In the genomic region with DNA sequence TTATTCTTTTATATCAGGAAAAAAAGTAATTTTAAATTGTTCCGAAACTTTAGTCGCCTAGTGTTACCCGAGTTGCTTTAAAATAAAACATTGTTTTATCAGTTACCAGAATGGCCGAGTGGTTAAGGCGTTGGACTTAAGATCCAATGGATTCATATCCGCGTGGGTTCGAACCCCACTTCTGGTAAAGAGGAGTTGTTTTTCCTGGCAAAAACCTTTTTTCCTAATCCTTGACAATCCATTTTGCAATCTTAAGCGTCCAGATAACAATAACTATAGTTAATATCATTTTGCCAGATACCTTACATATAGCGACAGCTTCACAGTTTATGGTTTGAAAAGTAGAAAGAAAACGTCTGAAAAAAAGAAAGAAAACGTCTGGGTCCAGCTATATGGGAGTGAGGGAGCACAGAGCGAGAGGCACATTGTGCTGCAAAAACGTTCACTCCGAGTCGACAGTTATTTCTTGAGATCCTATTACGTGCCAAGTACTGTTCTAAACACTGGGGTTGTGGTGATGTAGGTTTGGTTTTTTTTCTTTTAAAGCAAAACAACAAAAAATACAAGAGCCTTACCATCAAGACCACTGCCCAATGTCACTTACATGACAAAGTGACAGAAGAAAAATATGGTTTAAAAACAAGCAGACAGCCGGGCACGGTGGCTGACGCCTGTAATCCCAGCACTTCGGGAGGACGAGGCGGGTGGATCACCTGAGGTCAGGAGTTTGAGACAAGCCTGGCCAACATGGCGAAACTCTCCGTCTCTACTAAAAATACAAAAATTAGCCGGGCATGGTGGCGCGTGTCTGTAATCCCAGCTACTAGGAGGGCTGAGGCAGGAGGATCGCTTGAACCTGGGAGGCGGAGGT, we compare ENCODE assay signal across 8 cellular contexts. TPM values are rescaled to one million over a fixed set of nuclear protein-coding genes. Genes with fewer than 3 reads are reported as not detected.
DNase-seq lines count a peak whose midpoint lies in the region; ATAC-seq, FAIRE-seq and TF ChIP-seq lines count a peak whose summit lies in the region.

No MANE protein-coding gene starts in this region.

- peaks cover 31% of the 10 kb centered on the region for H3K4me1 Mint-ChIP-seq in osteocyte (ENCODE audit: unreplicated experiment)

- peak overlapping the region; percentile 92 for H3K27ac Mint-ChIP-seq in osteocyte (ENCODE audit: unreplicated experiment)

- H3K27me3 ChIP-seq in DND-41 (ENCODE audit: insufficient read depth, low read length, poor library complexity): no peaks in the 10 kb centered on the region
- no peaks in the 10 kb centered on the region for H3K27me3 ChIP-seq in Loucy (ENCODE audit: insufficient read depth, low read length, poor library complexity, severe bottlenecking)

- peak overlapping the region; percentile 84 for H3K4me3 Mint-ChIP-seq in osteocyte (ENCODE audit: unreplicated experiment)

- H3K9me2 ChIP-seq in Loucy (replicated peaks; ENCODE audit: low read depth, low read length): no peaks in the 10 kb centered on the region

- no peaks in the 10 kb centered on the region for H3K27me3 Mint-ChIP-seq in osteocyte (ENCODE audit: unreplicated experiment)

- FAIRE-seq in frontal cortex (lab: Jason Lieb, UNC): no peak

- TF ChIP-seq CTCF in DND-41 (IDR thresholded peaks at IDR 0.05; ENCODE audit: borderline replicate concordance, extremely low read depth, low read length, poor library complexity, severe bottlenecking) (no peak), Loucy (conservative IDR thresholded peaks at IDR 0.05; ENCODE audit: low read length) (no peak), WI38 (IDR thresholded peaks at IDR 0.05; ENCODE audit: low read depth, low read length) (no peak), fibroblast of villous mesenchyme (IDR thresholded peaks at IDR 0.05; ENCODE audit: insufficient read depth, low read depth, low read length) (no peak), osteocyte (IDR thresholded peaks at IDR 0.05) (no peak)

- H3K27ac ChIP-seq in DND-41 (ENCODE audit: low read length): peak overlapping the region; percentile 96

- H3K4me1 ChIP-seq in DND-41 (ENCODE audit: insufficient read depth, low read length) (peaks cover 50% of the 10 kb centered on the region), Loucy (ENCODE audit: insufficient read depth, low read length, poor library complexity, severe bottlenecking) (peaks cover 41% of the 10 kb centered on the region)

- peaks cover 19% of the 10 kb centered on the region for H3F3A ChIP-seq in Loucy (ENCODE audit: low read depth)

- H3K4me3 ChIP-seq in DND-41 (ENCODE audit: low read depth in 1 of 2, low read length in 2 of 2) (peak overlapping the region; percentile 66 to 85; a peak in 3 of 4 replicates), Loucy (ENCODE audit: low read length, poor library complexity, severe bottlenecking) (peak overlapping the region; percentile 78), WI38 (ENCODE audit: low read depth, low read length) (peak overlapping the region; percentile 58), fibroblast of villous mesenchyme (ENCODE audit: low read depth, low read length) (peak overlapping the region; percentile 63)

- H3K79me2 ChIP-seq in DND-41 (ENCODE audit: insufficient read depth, low read length) (no peaks in the 10 kb centered on the region), Loucy (ENCODE audit: insufficient read depth, low read length) (no peaks in the 10 kb centered on the region)

- ATAC-seq in DND-41 (ENCODE audit: insufficient read depth, low read depth) (no peak), GM18873 (IDR thresholded peaks at IDR 0.05; ENCODE audit: low FRiP score, unreplicated experiment) (no peak)

- DNase-seq in DND-41: peak; percentile 36
- peak; percentile 85 for DNase-seq in fibroblast of villous mesenchyme (ENCODE audit: low read depth)
- no peak for DNase-seq in osteocyte (ENCODE audit: extremely low spot score, unreplicated experiment)
- DNase-seq in frontal cortex (ENCODE audit: low spot score in 2 of 2): no peak
- DNase-seq in cerebellar nuclear complex (lab: John Stamatoyannopoulos, UW): no peak

- H3K9me3 ChIP-seq in DND-41 (ENCODE audit: insufficient read depth, low read length, severe bottlenecking) (no peaks in the 10 kb centered on the region), Loucy (ENCODE audit: insufficient read depth, low read depth, low read length) (no peaks in the 10 kb centered on the region)

- H3K36me3 Mint-ChIP-seq in osteocyte (ENCODE audit: unreplicated experiment): no peaks in the 10 kb centered on the region

- H3K9me3 Mint-ChIP-seq in osteocyte (ENCODE audit: unreplicated experiment): no peaks in the 10 kb centered on the region

- no peaks in the 10 kb centered on the region for H3K36me3 ChIP-seq in DND-41 (ENCODE audit: insufficient read depth, low read length)
- no peaks in the 10 kb centered on the region for H3K36me3 ChIP-seq in Loucy (ENCODE audit: insufficient read depth, low read length)

- no peaks in the 10 kb centered on the region for H4K20me1 ChIP-seq in DND-41 (ENCODE audit: insufficient read depth, low read length)
- H4K20me1 ChIP-seq in Loucy (ENCODE audit: insufficient read depth, low read length, poor library complexity, severe bottlenecking): no peaks in the 10 kb centered on the region

- H3K9ac ChIP-seq in DND-41 (ENCODE audit: low read depth, low read length): peak overlapping the region; percentile 74
- H3K9ac ChIP-seq in Loucy (ENCODE audit: low read depth, low read length, poor library complexity, severe bottlenecking): peak overlapping the region; percentile 77

- H2AFZ ChIP-seq in DND-41 (ENCODE audit: low read depth, low read length): peak overlapping the region; percentile 90
- peak overlapping the region; percentile 85; the same call in 1 of the 2 replicates for H2AFZ ChIP-seq in Loucy (ENCODE audit: low read length)

- peak overlapping the region; percentile 78 for H3K4me2 ChIP-seq in DND-41 (ENCODE audit: insufficient read depth, low read length)
- H3K4me2 ChIP-seq in Loucy (ENCODE audit: low read depth, low read length, poor library complexity, severe bottlenecking): peak overlapping the region; percentile 89

RNA-seq across cellular contexts. Expression of gene OR4D9, which starts 40.5 kb away (rescaled TPM):
- total RNA-seq in fibroblast of villous mesenchyme (under 0.01 TPM in 1 of 2 replicates, not detected in the other), osteocyte (not detected in 2 replicates), frontal cortex (not detected)

RNA-seq across cellular contexts. Expression of gene OR4D11, which starts 48.5 kb away (rescaled TPM):
- total RNA-seq in fibroblast of villous mesenchyme (not detected in 2 replicates), osteocyte (not detected in 2 replicates), frontal cortex (not detected)

Comparison
In these comparisons a context has a peak if more than half of its experiments do, and no peak if none do; other contexts are left out.
1. DNase-seq: peak in DND-41 (single experiment) and fibroblast of villous mesenchyme (single experiment); none in osteocyte (single experiment), frontal cortex (0 of 2) and cerebellar nuclear complex (0 of 2).
2. Peak in every context shown above with its lines, with median percentiles within 50 percentile points of each other: H3K4me3 ChIP-seq.